Comparison of ENCODE assay signal across 8 cellular contexts in the genomic region with DNA sequence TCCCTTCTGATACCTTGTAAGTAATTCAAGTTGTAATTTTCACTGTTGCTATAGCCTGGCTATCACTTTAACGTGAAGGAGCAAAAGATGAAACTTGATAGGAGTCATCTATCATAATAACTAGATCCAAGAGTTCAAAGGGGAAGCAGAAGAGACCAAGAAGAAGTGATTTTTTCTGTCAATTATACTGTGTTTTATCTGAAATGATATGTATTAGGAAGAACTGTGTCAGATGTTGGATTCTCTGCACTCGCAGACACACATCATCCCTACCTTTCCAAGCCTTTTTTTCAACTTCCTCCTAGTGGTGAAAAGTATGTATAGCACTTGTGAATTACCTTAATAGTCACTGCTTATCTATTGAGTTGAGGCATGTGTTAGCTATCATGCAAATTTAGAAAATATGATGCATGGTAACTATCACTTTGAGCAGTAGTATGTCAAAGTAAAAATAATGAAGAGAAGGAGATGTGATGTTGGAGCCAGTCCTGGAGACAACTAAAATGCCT.
DNase-seq lines count a peak whose midpoint lies in the region; ATAC-seq, FAIRE-seq and TF ChIP-seq lines count a peak whose summit lies in the region.
"Not testable (repeated sequence)": the region's sequence is repeated elsewhere in the genome, so short reads cannot be mapped to it uniquely, and the experiment has no call there.

No MANE protein-coding gene starts in this region.

- WGBS in right lobe of liver (ENCODE audit: insufficient coverage, low coverage, low lambda C conversion rate, missing lambda C conversion rate): 50% methylated on average over 2 of the region's 2 CpGs

- H3K27ac ChIP-seq in right lobe of liver: not testable (repeated sequence)

- not testable (repeated sequence) for TF ChIP-seq POLR2A in right lobe of liver (IDR thresholded peaks at IDR 0.05)

- H3K4me1 ChIP-seq in right lobe of liver: not testable (repeated sequence)

- TF ChIP-seq CTCF in right lobe of liver (IDR thresholded peaks at IDR 0.05): peak in 1 of 4 donors; percentile 11

- not testable (repeated sequence) for H3K27me3 ChIP-seq in right lobe of liver

- H3K36me3 ChIP-seq in right lobe of liver: not testable (repeated sequence)

- H3K9me3 ChIP-seq in right lobe of liver: not testable (repeated sequence)

- DNase-seq in right lobe of liver: not testable (repeated sequence)

- not testable (repeated sequence) for H3K4me3 ChIP-seq in right lobe of liver

- intact Hi-C loops in right lobe of liver (cut with DNase I): not testable (repeated sequence)

- ATAC-seq in GM18511 (IDR thresholded peaks at IDR 0.05; ENCODE audit: unreplicated experiment) (peak; percentile 74), GM21360 (IDR thresholded peaks at IDR 0.05; ENCODE audit: unreplicated experiment) (peak; percentile 71), HG02759 (IDR thresholded peaks at IDR 0.05; ENCODE audit: unreplicated experiment) (peak; percentile 80), HG03432 (IDR thresholded peaks at IDR 0.05; ENCODE audit: unreplicated experiment) (peak; percentile 79), SK-N-SH treated with all-trans-retinoic acid at 6 μM for 48 hours (peak; percentile 76), right lobe of liver (peak; percentile 44 to 58 (median 52))

- FAIRE-seq in A204.1 (lab: Jason Lieb, UNC) (peak; percentile 83), endometrium (lab: Jason Lieb, UNC) (peak; percentile 62)
